ENCODE assay signal across 11 cellular contexts in genomic region chr11:12216542-12217422, GRCh38.
A peak's percentile ranks its signal among the peaks of the same experiment; 100 is the strongest.
DNase-seq lines count a peak whose midpoint lies in the region; ATAC-seq, FAIRE-seq and TF ChIP-seq lines count a peak whose summit lies in the region.
"Had no signal": no experiment of that assay in that cellular context is flagged by ENCODE, and none has a peak within 500 bp of the region (broad histone marks: within the 10 kb centered on the region; RNA-seq: fewer than 3 reads in every experiment).

No MANE protein-coding gene starts in this region.

- no peak overlapping the region for H3K27ac ChIP-seq in HepG2 (ENCODE audit: extremely low read length, insufficient read depth, low read length)
- H3K27ac ChIP-seq in right lobe of liver: no peak overlapping the region
- H3K27ac ChIP-seq in ascending aorta: peak overlapping the region; percentile 94 to 98
- H3K27ac ChIP-seq in aorta (ENCODE audit: low read depth in 1 of 2, low read length in 2 of 2): peak overlapping the region; percentile 4 to 77

- no peak overlapping the region for H3K4me2 ChIP-seq in HepG2 (ENCODE audit: low read depth, low read length)

- no peak for TF ChIP-seq CTCF in HepG2 (CRISPR knock-in tag; IDR thresholded peaks at IDR 0.05)
- no peak for TF ChIP-seq CTCF in right lobe of liver (IDR thresholded peaks at IDR 0.05)
- TF ChIP-seq CTCF in ascending aorta (IDR thresholded peaks at IDR 0.05): no peak

- H2AFZ ChIP-seq in HepG2 (ENCODE audit: low read length): no peak overlapping the region

- no peak for DNase-seq in HepG2 (ENCODE audit: low spot score)
- DNase-seq in right lobe of liver: no peak
- no peak for DNase-seq in ascending aorta (ENCODE audit: low spot score in 2 of 2)
- peak; percentile 62 for DNase-seq in left ventricle myocardium superior
- no peak for DNase-seq in aorta
- no peak for DNase-seq in GM19239 (ENCODE audit: insufficient read length, low spot score)
- no peak for DNase-seq in activated naive CD4-positive, alpha-beta T cell treated with Interleukin-2 at 50 U/mL for 16 hours
- DNase-seq: activated CD4-positive, alpha-beta T cell treated with anti-CD3 and anti-CD28 coated beads, Interleukin-2, amount 50 U/mL, for 4 hours; SHP77 had no signal

- in situ Hi-C loops in HepG2 (cut with HindIII; ENCODE audit: extremely low pct_ligation_motif_present, low pct_unique_long_range_greater_than_20kb): no loop called here

- no peak overlapping the region for H3K9ac ChIP-seq in HepG2 (ENCODE audit: insufficient read depth, low read depth, low read length)

- TF ChIP-seq RAD21 in HepG2 (CRISPR knock-in tag; IDR thresholded peaks at IDR 0.05): no peak

- no peaks in the 10 kb centered on the region for H4K20me1 ChIP-seq in HepG2 (ENCODE audit: insufficient read depth, low read length)

- CTCF ChIA-PET in HepG2 (lab: Yijun Ruan, JAX; ENCODE audit: low intra/inter-chr PET ratio, low total read pairs): no interaction called here

- WGBS in HepG2 (ENCODE audit: low lambda C conversion rate): 53% methylated on average over 9 of the region's 12 CpGs
- 40% methylated on average over 9 of the region's 12 CpGs for WGBS in right lobe of liver (ENCODE audit: insufficient coverage, low coverage, low lambda C conversion rate, missing lambda C conversion rate)
- 16 to 17% methylated on average over 12 of the region's 12 CpGs for WGBS in aorta, 2 donors

- H3K4me1 ChIP-seq in HepG2 (ENCODE audit: insufficient read depth, low read length): peaks cover 57% of the 10 kb centered on the region
- H3K4me1 ChIP-seq in right lobe of liver: peaks cover 0 to 38% (median 23%) of the 10 kb centered on the region in 4 donors
- peaks cover 24 to 67% of the 10 kb centered on the region in 2 donors for H3K4me1 ChIP-seq in ascending aorta
- peaks cover 2 to 7% of the 10 kb centered on the region in 2 donors for H3K4me1 ChIP-seq in aorta (ENCODE audit: control insufficient read depth in 1 of 2, insufficient read depth in 2 of 2, low read length in 2 of 2)

- intact Hi-C loops in HepG2 (cut with micrococcal nuclease; ENCODE audit: unreplicated experiment) (no loop called here), right lobe of liver (cut with DNase I) (no loop called here), ascending aorta (cut with DNase I) (no loop called here), left ventricle myocardium superior (cut with micrococcal nuclease) (no loop called here), aorta (cut with DNase I) (no loop called here)

- H3K79me2 ChIP-seq in HepG2 (ENCODE audit: insufficient read depth, low read length): no peaks in the 10 kb centered on the region

- POLR2A ChIA-PET in HepG2 (lab: Yijun Ruan, JAX): no interaction called here

- H3K36me3 ChIP-seq in HepG2 (replicated peaks in 1 of 2; ENCODE audit: control insufficient read depth in 1 of 2, insufficient read depth in 2 of 2, low read length in 2 of 2) (no peaks in the 10 kb centered on the region), right lobe of liver (peaks cover 0 to 13% (median under 1%) of the 10 kb centered on the region in 4 donors), ascending aorta (peaks cover 81 to 83% of the 10 kb centered on the region in 2 donors), aorta (ENCODE audit: control insufficient read depth in 1 of 2, insufficient read depth in 2 of 2, low read length in 1 of 2) (peaks cover 7 to 16% of the 10 kb centered on the region in 2 donors)

- ATAC-seq in HepG2 (peak; percentile 44), right lobe of liver (no peak), left ventricle myocardium superior (peak; percentile 9), aorta (ENCODE audit: low FRiP score) (no peak), HG02852 (IDR thresholded peaks at IDR 0.05; ENCODE audit: unreplicated experiment) (no peak)

- TF ChIP-seq EP300 in HepG2 (IDR thresholded peaks at IDR 0.05; ENCODE audit: low read depth in 2 of 2, low read length in 2 of 2) (no peak), HepG2 (CRISPR knock-in tag; IDR thresholded peaks at IDR 0.05; ENCODE audit: borderline replicate concordance) (no peak)

- no TSS peak for BruUV-seq in HepG2 (replicated peaks; lab: Mats Ljungman, UMichigan)

- H3K27me3 ChIP-seq in HepG2 (ENCODE audit: control insufficient read depth in 1 of 2, insufficient read depth in 2 of 2, low read length in 2 of 2) (no peaks in the 10 kb centered on the region), right lobe of liver (no peaks in the 10 kb centered on the region), ascending aorta (no peaks in the 10 kb centered on the region), aorta (ENCODE audit: control insufficient read depth in 1 of 2, insufficient read depth in 2 of 2, low read length in 1 of 2) (no peaks in the 10 kb centered on the region)

- H3K9me3 ChIP-seq in HepG2 (ENCODE audit: low read length) (no peaks in the 10 kb centered on the region), right lobe of liver (no peaks in the 10 kb centered on the region), ascending aorta (no peaks in the 10 kb centered on the region), aorta (ENCODE audit: control insufficient read depth, low read length) (no peaks in the 10 kb centered on the region)

- no peak overlapping the region for H3K4me3 ChIP-seq in HepG2 (replicated peaks in 1 of 3; ENCODE audit: insufficient read depth in 1 of 3, low read depth in 2 of 3, low read length in 3 of 3)
- no peak overlapping the region for H3K4me3 ChIP-seq in right lobe of liver
- no peak overlapping the region for H3K4me3 ChIP-seq in ascending aorta
- no peak overlapping the region for H3K4me3 ChIP-seq in aorta (ENCODE audit: low read length in 2 of 2)

- TF ChIP-seq POLR2A in HepG2 (IDR thresholded peaks at IDR 0.05; ENCODE audit: insufficient read depth in 1 of 2, low read depth in 2 of 2, low read length in 2 of 2): no peak
- TF ChIP-seq POLR2A in right lobe of liver (IDR thresholded peaks at IDR 0.05): no peak

- FAIRE-seq in HepG2 (lab: Jason Lieb, UNC) (no peak), GM19239 (lab: Jason Lieb, UNC) (no peak)
- FAIRE-seq: urothelium cell line had no signal

TF ChIP-seq in HepG2, 621 proteins besides CTCF, POLR2A, EP300 and RAD21 (continues in another document):
- TF ChIP-seq, protein P1, sequence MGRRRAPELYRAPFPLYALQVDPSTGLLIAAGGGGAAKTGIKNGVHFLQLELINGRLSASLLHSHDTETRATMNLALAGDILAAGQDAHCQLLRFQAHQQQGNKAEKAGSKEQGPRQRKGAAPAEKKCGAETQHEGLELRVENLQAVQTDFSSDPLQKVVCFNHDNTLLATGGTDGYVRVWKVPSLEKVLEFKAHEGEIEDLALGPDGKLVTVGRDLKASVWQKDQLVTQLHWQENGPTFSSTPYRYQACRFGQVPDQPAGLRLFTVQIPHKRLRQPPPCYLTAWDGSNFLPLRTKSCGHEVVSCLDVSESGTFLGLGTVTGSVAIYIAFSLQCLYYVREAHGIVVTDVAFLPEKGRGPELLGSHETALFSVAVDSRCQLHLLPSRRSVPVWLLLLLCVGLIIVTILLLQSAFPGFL (CRISPR knock-in tag; IDR thresholded peaks at IDR 0.05): no peak
- TF ChIP-seq, protein P2, sequence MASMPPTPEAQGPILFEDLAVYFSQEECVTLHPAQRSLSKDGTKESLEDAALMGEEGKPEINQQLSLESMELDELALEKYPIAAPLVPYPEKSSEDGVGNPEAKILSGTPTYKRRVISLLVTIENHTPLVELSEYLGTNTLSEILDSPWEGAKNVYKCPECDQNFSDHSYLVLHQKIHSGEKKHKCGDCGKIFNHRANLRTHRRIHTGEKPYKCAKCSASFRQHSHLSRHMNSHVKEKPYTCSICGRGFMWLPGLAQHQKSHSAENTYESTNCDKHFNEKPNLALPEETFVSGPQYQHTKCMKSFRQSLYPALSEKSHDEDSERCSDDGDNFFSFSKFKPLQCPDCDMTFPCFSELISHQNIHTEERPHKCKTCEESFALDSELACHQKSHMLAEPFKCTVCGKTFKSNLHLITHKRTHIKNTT (CRISPR knock-in tag; IDR thresholded peaks at IDR 0.05): no peak
- TF ChIP-seq ZNF383 (CRISPR knock-in tag; IDR thresholded peaks at IDR 0.05; ENCODE audit: borderline replicate concordance): no peak
- TF ChIP-seq U2AF2 (IDR thresholded peaks at IDR 0.05; ENCODE audit: low read depth, low read length): no peak
- TF ChIP-seq GTF2F1 (IDR thresholded peaks at IDR 0.05; ENCODE audit: low read length): no peak
- TF ChIP-seq MTA1 (CRISPR knock-in tag; IDR thresholded peaks at IDR 0.05; ENCODE audit: borderline replicate concordance): 0 out of 2 replicates have a peak, but pooled peaks have one; percentile 20
- TF ChIP-seq XRCC5 (optimal IDR thresholded peaks at IDR 0.05; ENCODE audit: low read length): no peak
- TF ChIP-seq, protein P3, sequence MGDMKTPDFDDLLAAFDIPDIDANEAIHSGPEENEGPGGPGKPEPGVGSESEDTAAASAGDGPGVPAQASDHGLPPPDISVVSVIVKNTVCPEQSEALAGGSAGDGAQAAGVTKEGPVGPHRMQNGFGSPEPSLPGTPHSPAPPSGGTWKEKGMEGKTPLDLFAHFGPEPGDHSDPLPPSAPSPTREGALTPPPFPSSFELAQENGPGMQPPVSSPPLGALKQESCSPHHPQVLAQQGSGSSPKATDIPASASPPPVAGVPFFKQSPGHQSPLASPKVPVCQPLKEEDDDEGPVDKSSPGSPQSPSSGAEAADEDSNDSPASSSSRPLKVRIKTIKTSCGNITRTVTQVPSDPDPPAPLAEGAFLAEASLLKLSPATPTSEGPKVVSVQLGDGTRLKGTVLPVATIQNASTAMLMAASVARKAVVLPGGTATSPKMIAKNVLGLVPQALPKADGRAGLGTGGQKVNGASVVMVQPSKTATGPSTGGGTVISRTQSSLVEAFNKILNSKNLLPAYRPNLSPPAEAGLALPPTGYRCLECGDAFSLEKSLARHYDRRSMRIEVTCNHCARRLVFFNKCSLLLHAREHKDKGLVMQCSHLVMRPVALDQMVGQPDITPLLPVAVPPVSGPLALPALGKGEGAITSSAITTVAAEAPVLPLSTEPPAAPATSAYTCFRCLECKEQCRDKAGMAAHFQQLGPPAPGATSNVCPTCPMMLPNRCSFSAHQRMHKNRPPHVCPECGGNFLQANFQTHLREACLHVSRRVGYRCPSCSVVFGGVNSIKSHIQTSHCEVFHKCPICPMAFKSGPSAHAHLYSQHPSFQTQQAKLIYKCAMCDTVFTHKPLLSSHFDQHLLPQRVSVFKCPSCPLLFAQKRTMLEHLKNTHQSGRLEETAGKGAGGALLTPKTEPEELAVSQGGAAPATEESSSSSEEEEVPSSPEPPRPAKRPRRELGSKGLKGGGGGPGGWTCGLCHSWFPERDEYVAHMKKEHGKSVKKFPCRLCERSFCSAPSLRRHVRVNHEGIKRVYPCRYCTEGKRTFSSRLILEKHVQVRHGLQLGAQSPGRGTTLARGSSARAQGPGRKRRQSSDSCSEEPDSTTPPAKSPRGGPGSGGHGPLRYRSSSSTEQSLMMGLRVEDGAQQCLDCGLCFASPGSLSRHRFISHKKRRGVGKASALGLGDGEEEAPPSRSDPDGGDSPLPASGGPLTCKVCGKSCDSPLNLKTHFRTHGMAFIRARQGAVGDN (CRISPR knock-in tag; IDR thresholded peaks at IDR 0.05): peak; percentile 17; the same call in 1 of the 2 replicates
- TF ChIP-seq ZNF660 (CRISPR knock-in tag; IDR thresholded peaks at IDR 0.05; ENCODE audit: borderline replicate concordance, low read depth): no peak
- TF ChIP-seq ZNF782 (CRISPR knock-in tag; IDR thresholded peaks at IDR 0.05; ENCODE audit: borderline replicate concordance): no peak
- no peak for TF ChIP-seq ZNF446 (CRISPR knock-in tag; IDR thresholded peaks at IDR 0.05)
- no peak for TF ChIP-seq ZNF263 (CRISPR knock-in tag; IDR thresholded peaks at IDR 0.05)

Comparison
In these comparisons a context has a peak if more than half of its experiments do, and no peak if none do; other contexts are left out.
1. ATAC-seq: peak in HepG2 (single experiment) and left ventricle myocardium superior (single experiment); none in right lobe of liver (0 of 4), aorta (single experiment) and HG02852 (single experiment).
2. H3K27ac ChIP-seq: peak in ascending aorta (2 of 2) and aorta (2 of 2); none in HepG2 (single experiment) and right lobe of liver (0 of 3).